1 cellular context compared by ENCODE assay signal in genomic region chr4:40205259-40206198, GRCh38.
A peak's percentile ranks its signal among the peaks of the same experiment; 100 is the strongest.
TF ChIP-seq lines count a peak whose summit lies in the region.

No MANE protein-coding gene starts in this region.

TF ChIP-seq in K562, 482 proteins besides CTCF, POLR2A, EP300 and RAD21 (continued from another document and continues in another):
- no peak for TF ChIP-seq KLF13 (tag; IDR thresholded peaks at IDR 0.05; ENCODE audit: borderline replicate concordance, low read depth)
- TF ChIP-seq ZNF639 (CRISPR knock-in tag; conservative IDR thresholded peaks at IDR 0.05 in 1 of 2, IDR thresholded peaks at IDR 0.05 in 1 of 2) = no peak; a peak in 1 of 4 replicates
- TF ChIP-seq, protein P1, sequence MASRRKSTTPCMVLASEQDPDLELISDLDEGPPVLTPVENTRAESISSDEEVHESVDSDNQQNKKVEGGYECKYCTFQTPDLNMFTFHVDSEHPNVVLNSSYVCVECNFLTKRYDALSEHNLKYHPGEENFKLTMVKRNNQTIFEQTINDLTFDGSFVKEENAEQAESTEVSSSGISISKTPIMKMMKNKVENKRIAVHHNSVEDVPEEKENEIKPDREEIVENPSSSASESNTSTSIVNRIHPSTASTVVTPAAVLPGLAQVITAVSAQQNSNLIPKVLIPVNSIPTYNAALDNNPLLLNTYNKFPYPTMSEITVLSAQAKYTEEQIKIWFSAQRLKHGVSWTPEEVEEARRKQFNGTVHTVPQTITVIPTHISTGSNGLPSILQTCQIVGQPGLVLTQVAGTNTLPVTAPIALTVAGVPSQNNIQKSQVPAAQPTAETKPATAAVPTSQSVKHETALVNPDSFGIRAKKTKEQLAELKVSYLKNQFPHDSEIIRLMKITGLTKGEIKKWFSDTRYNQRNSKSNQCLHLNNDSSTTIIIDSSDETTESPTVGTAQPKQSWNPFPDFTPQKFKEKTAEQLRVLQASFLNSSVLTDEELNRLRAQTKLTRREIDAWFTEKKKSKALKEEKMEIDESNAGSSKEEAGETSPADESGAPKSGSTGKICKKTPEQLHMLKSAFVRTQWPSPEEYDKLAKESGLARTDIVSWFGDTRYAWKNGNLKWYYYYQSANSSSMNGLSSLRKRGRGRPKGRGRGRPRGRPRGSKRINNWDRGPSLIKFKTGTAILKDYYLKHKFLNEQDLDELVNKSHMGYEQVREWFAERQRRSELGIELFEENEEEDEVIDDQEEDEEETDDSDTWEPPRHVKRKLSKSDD (conservative IDR thresholded peaks at IDR 0.05; ENCODE audit: low read length) = no peak
- peak in 1 of 2 experiments; percentile 58; a peak in 1 of 4 replicates for TF ChIP-seq TEAD1 (CRISPR knock-in tag; IDR thresholded peaks at IDR 0.05)
- no peak for TF ChIP-seq FOXP1 (CRISPR knock-in tag; IDR thresholded peaks at IDR 0.05)
- TF ChIP-seq GTF2A2 (tag; IDR thresholded peaks at IDR 0.05) = no peak
- no peak for TF ChIP-seq ZC3H11A (IDR thresholded peaks at IDR 0.05; ENCODE audit: low read depth, low read length)
- TF ChIP-seq ZBTB12 (CRISPR knock-in tag; IDR thresholded peaks at IDR 0.05) = peak; percentile 55
- TF ChIP-seq TRIM24 (IDR thresholded peaks at IDR 0.05) = 0 out of 4 replicates have a peak, but pooled peaks of 1 of the 2 experiments have one; percentile 9
- TF ChIP-seq TFE3 (CRISPR knock-in tag; IDR thresholded peaks at IDR 0.05) = no peak
- no peak for TF ChIP-seq POLR3G (IDR thresholded peaks at IDR 0.05; ENCODE audit: extremely low read depth, insufficient read length, insufficient replicate concordance)
- peak; percentile 62 for TF ChIP-seq MTA3 (IDR thresholded peaks at IDR 0.05; ENCODE audit: borderline replicate concordance)
- TF ChIP-seq KLF1 (tag; IDR thresholded peaks at IDR 0.05) = no peak
- no peak for TF ChIP-seq STAG1 (CRISPR knock-in tag; IDR thresholded peaks at IDR 0.05; ENCODE audit: borderline replicate concordance)
- peak; percentile 91 for TF ChIP-seq ZNF766 (CRISPR knock-in tag; conservative IDR thresholded peaks at IDR 0.05)
- no peak for TF ChIP-seq HOXB6 (CRISPR knock-in tag; IDR thresholded peaks at IDR 0.05; ENCODE audit: borderline replicate concordance)
- TF ChIP-seq NR0B1 (IDR thresholded peaks at IDR 0.05; ENCODE audit: partially characterized antibody) = no peak
- TF ChIP-seq NFE2 (IDR thresholded peaks at IDR 0.05; ENCODE audit: low read depth) = no peak
- no peak for TF ChIP-seq ZNF354B (CRISPR knock-in tag; IDR thresholded peaks at IDR 0.05)
- no peak for TF ChIP-seq ZNF57 (CRISPR knock-in tag; IDR thresholded peaks at IDR 0.05)
- peak; percentile 64 for TF ChIP-seq TAF1 (IDR thresholded peaks at IDR 0.05; ENCODE audit: control insufficient read depth, extremely low read depth, insufficient read depth, low read length, severe bottlenecking)
- no peak for TF ChIP-seq CHD2 (IDR thresholded peaks at IDR 0.05; ENCODE audit: low read depth, low read length)
- TF ChIP-seq, protein P2, sequence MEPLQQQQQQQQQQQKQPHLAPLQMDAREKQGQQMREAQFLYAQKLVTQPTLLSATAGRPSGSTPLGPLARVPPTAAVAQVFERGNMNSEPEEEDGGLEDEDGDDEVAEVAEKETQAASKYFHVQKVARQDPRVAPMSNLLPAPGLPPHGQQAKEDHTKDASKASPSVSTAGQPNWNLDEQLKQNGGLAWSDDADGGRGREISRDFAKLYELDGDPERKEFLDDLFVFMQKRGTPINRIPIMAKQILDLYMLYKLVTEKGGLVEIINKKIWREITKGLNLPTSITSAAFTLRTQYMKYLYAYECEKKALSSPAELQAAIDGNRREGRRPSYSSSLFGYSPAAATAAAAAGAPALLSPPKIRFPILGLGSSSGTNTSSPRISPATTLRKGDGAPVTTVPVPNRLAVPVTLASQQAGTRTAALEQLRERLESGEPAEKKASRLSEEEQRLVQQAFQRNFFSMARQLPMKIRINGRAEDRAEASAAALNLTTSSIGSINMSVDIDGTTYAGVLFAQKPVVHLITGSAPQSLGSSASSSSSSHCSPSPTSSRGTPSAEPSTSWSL (CRISPR knock-in tag; IDR thresholded peaks at IDR 0.05; ENCODE audit: borderline replicate concordance) = no peak
- TF ChIP-seq SP2 (IDR thresholded peaks at IDR 0.05; ENCODE audit: extremely low read depth, low read depth, low read length, poor library complexity, severe bottlenecking) = no peak
- no peak for TF ChIP-seq THRB (CRISPR knock-in tag; conservative IDR thresholded peaks at IDR 0.05)
- TF ChIP-seq, protein P3, sequence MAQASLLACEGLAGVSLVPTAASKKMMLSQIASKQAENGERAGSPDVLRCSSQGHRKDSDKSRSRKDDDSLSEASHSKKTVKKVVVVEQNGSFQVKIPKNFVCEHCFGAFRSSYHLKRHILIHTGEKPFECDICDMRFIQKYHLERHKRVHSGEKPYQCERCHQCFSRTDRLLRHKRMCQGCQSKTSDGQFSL (CRISPR knock-in tag; IDR thresholded peaks at IDR 0.05) = no peak
- TF ChIP-seq, protein P3 (tag; IDR thresholded peaks at IDR 0.05) = no peak
- no peak for TF ChIP-seq FOXK1 (CRISPR knock-in tag; IDR thresholded peaks at IDR 0.05; ENCODE audit: borderline replicate concordance)
- TF ChIP-seq ZNF347 (CRISPR knock-in tag; IDR thresholded peaks at IDR 0.05; ENCODE audit: low read depth) = no peak
- TF ChIP-seq, protein P4, sequence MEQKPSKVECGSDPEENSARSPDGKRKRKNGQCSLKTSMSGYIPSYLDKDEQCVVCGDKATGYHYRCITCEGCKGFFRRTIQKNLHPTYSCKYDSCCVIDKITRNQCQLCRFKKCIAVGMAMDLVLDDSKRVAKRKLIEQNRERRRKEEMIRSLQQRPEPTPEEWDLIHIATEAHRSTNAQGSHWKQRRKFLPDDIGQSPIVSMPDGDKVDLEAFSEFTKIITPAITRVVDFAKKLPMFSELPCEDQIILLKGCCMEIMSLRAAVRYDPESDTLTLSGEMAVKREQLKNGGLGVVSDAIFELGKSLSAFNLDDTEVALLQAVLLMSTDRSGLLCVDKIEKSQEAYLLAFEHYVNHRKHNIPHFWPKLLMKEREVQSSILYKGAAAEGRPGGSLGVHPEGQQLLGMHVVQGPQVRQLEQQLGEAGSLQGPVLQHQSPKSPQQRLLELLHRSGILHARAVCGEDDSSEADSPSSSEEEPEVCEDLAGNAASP (IDR thresholded peaks at IDR 0.05) = no peak
- TF ChIP-seq SMARCA4 (IDR thresholded peaks at IDR 0.05) = peak; percentile 89
- TF ChIP-seq, protein P5, sequence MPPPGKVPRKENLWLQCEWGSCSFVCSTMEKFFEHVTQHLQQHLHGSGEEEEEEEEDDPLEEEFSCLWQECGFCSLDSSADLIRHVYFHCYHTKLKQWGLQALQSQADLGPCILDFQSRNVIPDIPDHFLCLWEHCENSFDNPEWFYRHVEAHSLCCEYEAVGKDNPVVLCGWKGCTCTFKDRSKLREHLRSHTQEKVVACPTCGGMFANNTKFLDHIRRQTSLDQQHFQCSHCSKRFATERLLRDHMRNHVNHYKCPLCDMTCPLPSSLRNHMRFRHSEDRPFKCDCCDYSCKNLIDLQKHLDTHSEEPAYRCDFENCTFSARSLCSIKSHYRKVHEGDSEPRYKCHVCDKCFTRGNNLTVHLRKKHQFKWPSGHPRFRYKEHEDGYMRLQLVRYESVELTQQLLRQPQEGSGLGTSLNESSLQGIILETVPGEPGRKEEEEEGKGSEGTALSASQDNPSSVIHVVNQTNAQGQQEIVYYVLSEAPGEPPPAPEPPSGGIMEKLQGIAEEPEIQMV (tag; conservative IDR thresholded peaks at IDR 0.05; ENCODE audit: low read depth) = no peak
- no peak for TF ChIP-seq CBX5 (IDR thresholded peaks at IDR 0.05; ENCODE audit: borderline replicate concordance, low read depth)
- TF ChIP-seq NFIX (CRISPR knock-in tag; IDR thresholded peaks at IDR 0.05; ENCODE audit: low read depth) = no peak
- no peak for TF ChIP-seq FOXA1 (IDR thresholded peaks at IDR 0.05; ENCODE audit: borderline replicate concordance)
- no peak for TF ChIP-seq ASH1L (IDR thresholded peaks at IDR 0.05; ENCODE audit: borderline replicate concordance, low read depth, partially characterized antibody)
- no peak for TF ChIP-seq ZBTB1 (CRISPR knock-in tag; IDR thresholded peaks at IDR 0.05; ENCODE audit: borderline replicate concordance, low read depth)
- TF ChIP-seq SIRT6 (IDR thresholded peaks at IDR 0.05; ENCODE audit: low read depth, low read length) = no peak
- TF ChIP-seq SIN3A (IDR thresholded peaks at IDR 0.05; ENCODE audit: borderline replicate concordance in 2 of 2, control insufficient read depth in 1 of 2, low read depth in 2 of 2, low read length in 2 of 2) = no peak
- TF ChIP-seq AFF4 (CRISPR knock-in tag; IDR thresholded peaks at IDR 0.05) = 0 out of 2 replicates have a peak, but pooled peaks have one; percentile 77
- no peak for TF ChIP-seq ZNF124 (CRISPR knock-in tag; IDR thresholded peaks at IDR 0.05)
- no peak for TF ChIP-seq ZNF282 (CRISPR knock-in tag; IDR thresholded peaks at IDR 0.05)
